ENCODE assay signal across 33 cellular contexts in genomic region chr1:245436407-245436806, GRCh38.
"Had no signal": no experiment of that assay in that cellular context is flagged by ENCODE, and none has a peak within 500 bp of the region (broad histone marks: within the 10 kb centered on the region; RNA-seq: fewer than 3 reads in every experiment).

No MANE protein-coding gene starts in this region.

- H3K4me3 ChIP-seq: MG63 had no signal

- DNase-seq: Karpas-422, Kasumi-1, MG63, MM.1S, MV-4-11, NCI-H1048, NCI-H1092, NCI-H1092 treated with DMSO at 0.1 percent for 48 hours, NCI-H1105, NCI-H1105 treated with DMSO at 0.1 percent for 48 hours, NCI-H1417, NCI-H1417 treated with DMSO at 0.1 percent for 48 hours, NCI-H1436, NCI-H1436 treated with DMSO at 0.1 percent for 48 hours, NCI-H146, NCI-H1694, NCI-H1694 treated with DMSO at 0.1 percent for 48 hours, NCI-H187, NCI-H187 treated with DMSO at 0.1 percent for 48 hours, NCI-H1930, NCI-H2029, NCI-H2029 treated with DMSO at 0.1 percent for 48 hours, NCI-H2081, NCI-H2081 treated with DMSO at 0.1 percent for 48 hours, NCI-H2107, NCI-H2171, NCI-H2171 treated with DMSO at 0.1 percent for 48 hours, NCI-H2227 treated with DMSO at 0.1 percent for 48 hours, NCI-H226, NCI-H446, NCI-H446 treated with DMSO at 0.1 percent for 48 hours, NCI-H510A, NCI-H510A treated with DMSO at 0.1 percent for 48 hours had no signal

- H3K9me3 ChIP-seq: MG63 had no signal

- H3K36me3 ChIP-seq: MG63 had no signal
